Comparison of ENCODE assay signal across 20 cellular contexts in the genomic region with DNA sequence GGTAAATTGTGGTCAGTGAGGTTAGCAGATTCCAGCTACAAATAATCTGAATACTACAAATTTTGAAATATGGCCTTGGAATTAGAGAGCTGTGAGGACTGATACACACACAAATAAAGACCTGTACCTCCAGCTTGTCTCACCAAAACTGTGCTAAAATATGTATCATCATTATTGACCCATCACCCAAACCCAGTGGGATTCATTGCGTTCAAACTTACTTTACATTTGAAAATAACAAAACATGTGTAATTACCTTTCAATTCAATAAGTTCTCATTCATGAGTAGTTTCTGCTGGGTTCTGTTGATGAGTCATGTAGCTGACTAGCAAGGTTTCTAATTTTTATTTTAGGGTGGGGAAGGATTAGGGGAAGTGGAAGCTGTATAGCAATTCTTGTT.
A peak's percentile ranks its signal among the peaks of the same experiment; 100 is the strongest.
DNase-seq lines count a peak whose midpoint lies in the region; ATAC-seq and TF ChIP-seq lines count a peak whose summit lies in the region.
"Had no signal": no experiment of that assay in that cellular context is flagged by ENCODE, and none has a peak within 500 bp of the region (broad histone marks: within the 10 kb centered on the region; RNA-seq: fewer than 3 reads in every experiment).

No MANE protein-coding gene starts in this region.

- no peak overlapping the region for H3K27ac Mint-ChIP-seq in glutamatergic neuron (ENCODE audit: unreplicated experiment)
- H3K27ac Mint-ChIP-seq: type B pancreatic cell had no signal

- H3K36me3 ChIP-seq in SJSA1 (peaks cover 7% of the 10 kb centered on the region), tibial artery (peaks cover 6 to 9% (median 9%) of the 10 kb centered on the region in 3 donors)

- peak overlapping the region; percentile 16; the same call in 1 of the 2 replicates for H3K27ac ChIP-seq in SJSA1
- H3K27ac ChIP-seq in tibial artery, result no peak overlapping the region
- H3K27ac ChIP-seq: dorsolateral prefrontal cortex, SK-N-MC had no signal

- H3K9me3 Mint-ChIP-seq in glutamatergic neuron (ENCODE audit: unreplicated experiment), result no peaks in the 10 kb centered on the region
- H3K9me3 Mint-ChIP-seq: type B pancreatic cell had no signal

- no peak overlapping the region for H3K4me3 Mint-ChIP-seq in glutamatergic neuron (ENCODE audit: unreplicated experiment)
- H3K4me3 Mint-ChIP-seq: type B pancreatic cell had no signal

- intact Hi-C loops in tibial artery (cut with DNase I; ENCODE audit: low total_unique reads), result no loop called here

- H3K36me3 Mint-ChIP-seq in glutamatergic neuron (ENCODE audit: unreplicated experiment), result no peaks in the 10 kb centered on the region

- peaks cover 25% of the 10 kb centered on the region for H3K4me1 ChIP-seq in SJSA1 (replicated peaks)
- peaks cover 0 to 35% (median 3%) of the 10 kb centered on the region in 4 donors for H3K4me1 ChIP-seq in tibial artery

- peak; percentile 24 for DNase-seq in AG08395 (ENCODE audit: low spot score)
- peak; percentile 36 for DNase-seq in HT-29 (ENCODE audit: low spot score)
- DNase-seq in SJSA1 (ENCODE audit: low read depth in 1 of 2, low spot score in 2 of 2), result peak in 1 of 2 experiments; percentile 68
- DNase-seq in fibroblast of peridontal ligament (ENCODE audit: extremely low read depth), result peak; percentile 52
- DNase-seq in activated CD8-positive, alpha-beta memory T cell treated with anti-CD3 and anti-CD28 coated beads, Interleukin-2, amount 50 U/mL, for 48 hours, result no peak
- no peak for DNase-seq in tibial artery
- DNase-seq in glutamatergic neuron, result no peak
- DNase-seq: activated T-cell treated with anti-CD3 and anti-CD28 coated beads for 4 hours, amniotic stem cell, DMS53, dorsolateral prefrontal cortex, kidney glomerular epithelial cell, NCI-H2029, NCI-H82, posterior cingulate gyrus had no signal

- no peaks in the 10 kb centered on the region for H3K27me3 ChIP-seq in SJSA1 (replicated peaks)
- H3K27me3 ChIP-seq in tibial artery, result no peaks in the 10 kb centered on the region

- TF ChIP-seq CTCF in tibial artery (IDR thresholded peaks at IDR 0.05) (no peak), glutamatergic neuron (IDR thresholded peaks at IDR 0.05; ENCODE audit: partially characterized antibody, unreplicated experiment) (no peak)

- no peaks in the 10 kb centered on the region for H3K27me3 Mint-ChIP-seq in glutamatergic neuron (ENCODE audit: unreplicated experiment)
- H3K27me3 Mint-ChIP-seq: type B pancreatic cell had no signal

- H3K4me3 ChIP-seq in SJSA1 (no peak overlapping the region), tibial artery (no peak overlapping the region)
- H3K4me3 ChIP-seq: dorsolateral prefrontal cortex, GM12878, SK-N-MC had no signal

- no peak for ATAC-seq in HG03457 (IDR thresholded peaks at IDR 0.05; ENCODE audit: unreplicated experiment)
- ATAC-seq: activated CD4-positive, CD25-positive, alpha-beta regulatory T cell treated with anti-CD3 and anti-CD28 coated beads, Interleukin-2, amount 50 U/mL, for 24 hours; GM12878 had no signal

- no peaks in the 10 kb centered on the region for H3K9me3 ChIP-seq in SJSA1 (replicated peaks)
- H3K9me3 ChIP-seq in tibial artery, result no peaks in the 10 kb centered on the region

- no peaks in the 10 kb centered on the region for H3K4me1 Mint-ChIP-seq in glutamatergic neuron (ENCODE audit: low read depth, unreplicated experiment)

Comparison
In these comparisons a context has a peak if more than half of its experiments do, and no peak if none do; other contexts are left out.
1. DNase-seq: peak in AG08395 (single experiment), HT-29 (single experiment) and fibroblast of peridontal ligament (single experiment); none in activated CD8-positive, alpha-beta memory T cell treated with anti-CD3 and anti-CD28 coated beads, Interleukin-2, amount 50 U/mL, for 48 hours (single experiment), tibial artery (0 of 2) and glutamatergic neuron (single experiment).